Comparison of ENCODE assay signal across 17 cellular contexts in the genomic region with DNA sequence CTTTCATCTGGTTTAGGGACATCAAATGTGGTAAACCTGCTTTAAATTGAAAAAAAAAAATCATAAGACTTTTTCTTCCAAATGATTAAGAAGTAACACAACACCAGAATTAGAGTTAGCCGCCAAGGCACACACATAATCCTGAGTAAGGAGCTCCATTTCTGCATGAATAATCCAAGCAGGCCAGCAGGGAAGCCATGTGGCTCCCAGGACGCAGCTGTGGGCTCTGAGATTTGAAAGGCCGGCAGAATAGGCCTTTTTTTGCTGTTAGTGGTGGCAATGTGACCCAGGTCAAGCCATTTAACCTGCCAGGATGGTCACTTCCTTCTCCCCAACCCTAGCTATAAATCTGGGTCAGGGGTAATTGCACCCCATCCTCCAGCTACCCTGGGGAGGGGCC.
"Had no signal": no experiment of that assay in that cellular context is flagged by ENCODE, and none has a peak within 500 bp of the region (broad histone marks: within the 10 kb centered on the region; RNA-seq: fewer than 3 reads in every experiment).

No MANE protein-coding gene starts in this region.

- H3K4me3 ChIP-seq: body of pancreas, heart right ventricle, right lobe of liver, smooth muscle cell, thoracic aorta had no signal

- H3K36me3 Mint-ChIP-seq: activated naive CD8-positive, alpha-beta T cell treated with anti-CD3 and anti-CD28 coated beads for 36 hours had no signal

- H3K27ac ChIP-seq: body of pancreas, epithelial cell of prostate, heart right ventricle, right lobe of liver, thoracic aorta had no signal

- H3K36me3 ChIP-seq: heart right ventricle, right lobe of liver, thoracic aorta had no signal

- H3K4me1 ChIP-seq: heart right ventricle had no signal

- H3K4me2 ChIP-seq: smooth muscle cell had no signal

- H3K9me3 Mint-ChIP-seq: effector memory CD8-positive, alpha-beta T cell had no signal

- H3K4me3 Mint-ChIP-seq: activated CD8-positive, alpha-beta T cell treated with anti-CD3 and anti-CD28 coated beads for 36 hours; activated naive CD8-positive, alpha-beta T cell treated with anti-CD3 and anti-CD28 coated beads for 36 hours; activated T-cell treated with anti-CD3 and anti-CD28 coated beads, Interleukin-2, amount 50 U/mL, for 72 hours; effector memory CD8-positive, alpha-beta T cell; stimulated activated naive CD8-positive, alpha-beta T cell treated with anti-CD3 and anti-CD28 coated beads, Interleukin-15, amount 100 ng/mL, for 72 hours; WTC11 had no signal

- H3K27me3 ChIP-seq: body of pancreas, right lobe of liver had no signal

- H3K4me1 Mint-ChIP-seq: activated naive CD8-positive, alpha-beta T cell treated with anti-CD3 and anti-CD28 coated beads for 36 hours; naive B cell; stimulated activated naive CD8-positive, alpha-beta T cell treated with anti-CD3 and anti-CD28 coated beads, Interleukin-15, amount 100 ng/mL, for 72 hours had no signal

- DNase-seq: activated CD4-positive, alpha-beta T cell treated with anti-CD3 and anti-CD28 coated beads for 4 hours; activated CD8-positive, alpha-beta memory T cell treated with anti-CD3 and anti-CD28 coated beads, Interleukin-2, amount 50 U/mL, for 4 hours; activated CD8-positive, alpha-beta T cell treated with anti-CD3 and anti-CD28 coated beads for 36 hours; activated naive CD8-positive, alpha-beta T cell treated with anti-CD3 and anti-CD28 coated beads for 36 hours; activated T-cell treated with anti-CD3 and anti-CD28 coated beads, Interleukin-2, amount 50 U/mL, for 72 hours; body of pancreas; effector memory CD8-positive, alpha-beta T cell; heart right ventricle; left cardiac atrium; naive B cell; right lobe of liver; stimulated activated naive CD8-positive, alpha-beta T cell treated with anti-CD3 and anti-CD28 coated beads, Interleukin-15, amount 100 ng/mL, for 72 hours; T-helper 2 cell had no signal

- H3K9me3 ChIP-seq: body of pancreas, right lobe of liver, thoracic aorta had no signal

- H3K27ac Mint-ChIP-seq: activated CD8-positive, alpha-beta T cell treated with anti-CD3 and anti-CD28 coated beads for 36 hours; activated naive CD8-positive, alpha-beta T cell treated with anti-CD3 and anti-CD28 coated beads for 36 hours; activated T-cell treated with anti-CD3 and anti-CD28 coated beads, Interleukin-2, amount 50 U/mL, for 72 hours; effector memory CD8-positive, alpha-beta T cell; naive B cell; stimulated activated naive CD8-positive, alpha-beta T cell treated with anti-CD3 and anti-CD28 coated beads, Interleukin-15, amount 100 ng/mL, for 72 hours; WTC11 had no signal

- ATAC-seq: activated CD8-positive, alpha-beta T cell treated with anti-CD3 and anti-CD28 coated beads for 36 hours; activated T-cell treated with anti-CD3 and anti-CD28 coated beads, Interleukin-2, amount 50 U/mL, for 72 hours; body of pancreas; effector memory CD8-positive, alpha-beta T cell; heart right ventricle; left cardiac atrium; right lobe of liver; stimulated activated naive CD8-positive, alpha-beta T cell treated with anti-CD3 and anti-CD28 coated beads, Interleukin-15, amount 100 ng/mL, for 72 hours; WTC11 had no signal

- H3K27me3 Mint-ChIP-seq: activated CD8-positive, alpha-beta T cell treated with anti-CD3 and anti-CD28 coated beads for 36 hours; activated naive CD8-positive, alpha-beta T cell treated with anti-CD3 and anti-CD28 coated beads for 36 hours; effector memory CD8-positive, alpha-beta T cell; naive B cell; stimulated activated naive CD8-positive, alpha-beta T cell treated with anti-CD3 and anti-CD28 coated beads, Interleukin-15, amount 100 ng/mL, for 72 hours had no signal
